In genomic region chr7:50962962-50963374, GRCh38 we compare ENCODE assay signal across 9 cellular contexts.
DNase-seq lines count a peak whose midpoint lies in the region; ATAC-seq, FAIRE-seq and TF ChIP-seq lines count a peak whose summit lies in the region.
"Had no signal": no experiment of that assay in that cellular context is flagged by ENCODE, and none has a peak within 500 bp of the region (broad histone marks: within the 10 kb centered on the region; RNA-seq: fewer than 3 reads in every experiment).

No MANE protein-coding gene starts in this region.

- H3K9me3 ChIP-seq in heart left ventricle (peaks cover 0 to 9% (median 0%) of the 10 kb centered on the region in 12 donors), uterus (no peaks in the 10 kb centered on the region)

- no peak overlapping the region for H3K4me3 ChIP-seq in heart left ventricle
- H3K4me3 ChIP-seq in uterus = no peak overlapping the region

- TF ChIP-seq POLR2A in heart left ventricle (IDR thresholded peaks at IDR 0.05) = no peak
- TF ChIP-seq POLR2A in uterus (IDR thresholded peaks at IDR 0.05) = no peak

- H3K4me1 ChIP-seq in heart left ventricle = peaks cover 3 to 19% (median 9%) of the 10 kb centered on the region in 12 donors
- no peaks in the 10 kb centered on the region for H3K4me1 ChIP-seq in uterus

- FAIRE-seq in HTR-8/SVneo (lab: Jason Lieb, UNC) = no peak
- FAIRE-seq: colon had no signal

- DNase-seq in Daoy (ENCODE audit: low read depth) = peak; percentile 100
- DNase-seq in HTR-8/SVneo (ENCODE audit: insufficient read length, low spot score) = peak; percentile 10
- peak; percentile 89 for DNase-seq in SHP77 treated with DMSO at 0.1 percent for 48 hours (lab: John Stamatoyannopoulos, UW)
- peak; percentile 85 to 89 (median 86) for DNase-seq in heart left ventricle
- DNase-seq in uterus = peak; percentile 19 to 71
- no peak for DNase-seq in SIG-M5 treated with dmso at 0.1 percent for 504 hours (lab: John Stamatoyannopoulos, UW; ENCODE audit: unreplicated experiment)
- DNase-seq in NCI-H128 (lab: John Stamatoyannopoulos, UW; ENCODE audit: unreplicated experiment) = no peak
- DNase-seq in NCI-H187 (lab: John Stamatoyannopoulos, UW) = no peak

- H3K36me3 ChIP-seq in heart left ventricle (no peaks in the 10 kb centered on the region), uterus (no peaks in the 10 kb centered on the region)

- no peaks in the 10 kb centered on the region for H3K27me3 ChIP-seq in heart left ventricle
- H3K27me3 ChIP-seq in uterus = no peaks in the 10 kb centered on the region

- peak overlapping the region in 1 of 12 donors; percentile 1 for H3K27ac ChIP-seq in heart left ventricle
- H3K27ac ChIP-seq in uterus = no peak overlapping the region

- WGBS in heart left ventricle, 4 donors = 13 to 19% (median 17%) methylated on average over 4 of the region's 4 CpGs

- intact Hi-C loops in heart left ventricle (cut with DNase I) = loop anchor here in 2 of 10 donors (2.0 to 10.0 kb wide), 3 partner anchors 102 to 170 kb away; no protein-coding TSS in a partner anchor
- intact Hi-C loops in uterus (cut with DNase I; ENCODE audit: low total_unique reads) = no loop called here

- TF ChIP-seq CTCF in heart left ventricle (IDR thresholded peaks at IDR 0.05) = no peak
- TF ChIP-seq CTCF in uterus (IDR thresholded peaks at IDR 0.05) = no peak

- ATAC-seq in heart left ventricle = peak; percentile 89 to 98 (median 94)

Comparison
In these comparisons a context has a peak if more than half of its experiments do, and no peak if none do; other contexts are left out.
1. DNase-seq: peak in Daoy (single experiment), HTR-8/SVneo (single experiment), SHP77 treated with DMSO at 0.1 percent for 48 hours (single experiment), heart left ventricle (5 of 5) and uterus (2 of 2); none in SIG-M5 treated with dmso at 0.1 percent for 504 hours (single experiment), NCI-H128 (single experiment) and NCI-H187 (0 of 2).